ENCODE assay signal across 12 cellular contexts in genomic region chr6:134074151-134074712, GRCh38. TPM values are rescaled to one million over a fixed set of nuclear protein-coding genes. Genes with fewer than 3 reads are reported as not detected.
A peak's percentile ranks its signal among the peaks of the same experiment; 100 is the strongest.
DNase-seq lines count a peak whose midpoint lies in the region; ATAC-seq and TF ChIP-seq lines count a peak whose summit lies in the region.
"Had no signal": no experiment of that assay in that cellular context is flagged by ENCODE, and none has a peak within 500 bp of the region (broad histone marks: within the 10 kb centered on the region; RNA-seq: fewer than 3 reads in every experiment).

No MANE protein-coding gene starts in this region.

- TF ChIP-seq CTCF in foreskin keratinocyte (conservative IDR thresholded peaks at IDR 0.05), result no peak

- H3K4me3 ChIP-seq in HUES6 (ENCODE audit: low read depth, low read length), result peak overlapping the region; percentile 47
- H3K4me3 ChIP-seq: upper lobe of right lung had no signal

- H3K27me3 ChIP-seq in HUES6 (ENCODE audit: control insufficient read depth, insufficient read depth, low read length), result no peaks in the 10 kb centered on the region
- H3K27me3 ChIP-seq in foreskin keratinocyte, result no peaks in the 10 kb centered on the region
- H3K27me3 ChIP-seq: upper lobe of right lung had no signal

- no peaks in the 10 kb centered on the region for H3K36me3 ChIP-seq in HUES6 (ENCODE audit: control insufficient read depth, insufficient read depth, low read length)
- H3K36me3 ChIP-seq: upper lobe of right lung had no signal

- peak overlapping the region; percentile 38 for H3K9ac ChIP-seq in HUES6 (ENCODE audit: low read length)

- H3K9me3 ChIP-seq in HUES6 (ENCODE audit: control insufficient read depth, insufficient read depth, low read depth, low read length), result peaks cover 12% of the 10 kb centered on the region; the same call in 1 of the 2 replicates
- H3K9me3 ChIP-seq: upper lobe of right lung had no signal

- peak overlapping the region; percentile 72; the same call in 1 of the 2 replicates for H3K27ac ChIP-seq in HUES6 (ENCODE audit: low read depth, low read length)
- no peak overlapping the region for H3K27ac ChIP-seq in foreskin keratinocyte
- H3K27ac ChIP-seq: upper lobe of right lung had no signal

- peaks cover 13% of the 10 kb centered on the region for H3K4me1 ChIP-seq in HUES6 (ENCODE audit: control insufficient read depth, insufficient read depth, low read length)
- peaks cover 6% of the 10 kb centered on the region for H3K4me1 ChIP-seq in foreskin keratinocyte
- H3K4me1 ChIP-seq: upper lobe of right lung had no signal

- DNase-seq in NCI-H345 (lab: John Stamatoyannopoulos, UW), result peak; percentile 98
- DNase-seq in foreskin melanocyte, result peak; percentile 20
- peak; percentile 74 for DNase-seq in occipital lobe (lab: John Stamatoyannopoulos, UW)
- DNase-seq in activated effector memory CD4-positive, alpha-beta T cell treated with Interleukin-2 at 50 U/mL for 16 hours, result no peak
- no peak for DNase-seq in GF-D8 (lab: John Stamatoyannopoulos, UW)
- DNase-seq in foreskin keratinocyte, result no peak
- DNase-seq in cerebellar nuclear complex (lab: John Stamatoyannopoulos, UW), result no peak
- DNase-seq: CD8-positive, alpha-beta memory T cell; MV-4-11; SW 1271; upper lobe of right lung had no signal

- no peak for ATAC-seq in foreskin keratinocyte
- ATAC-seq: upper lobe of right lung had no signal

RNA-seq across cellular contexts. Expression of gene SLC2A12, which starts 21.8 kb away (rescaled TPM):
- total RNA-seq in occipital lobe (4.8 TPM), foreskin keratinocyte (0.74 and 1.0 TPM in 2 replicates)
- 0.25 and 0.27 TPM in 2 replicates for polyA plus RNA-seq in foreskin keratinocyte
- total RNA-seq: CD8-positive, alpha-beta memory T cell had no signal
- polyA plus RNA-seq: CD8-positive, alpha-beta memory T cell had no signal

Comparison
In these comparisons a context has a peak if more than half of its experiments do, and no peak if none do; other contexts are left out.
1. DNase-seq: peak in NCI-H345 (single experiment), foreskin melanocyte (single experiment) and occipital lobe (single experiment); none in activated effector memory CD4-positive, alpha-beta T cell treated with Interleukin-2 at 50 U/mL for 16 hours (single experiment), GF-D8 (single experiment), foreskin keratinocyte (0 of 2) and cerebellar nuclear complex (0 of 2).